ENCODE assay signal across 13 cellular contexts in genomic region chr14:90487031-90487430, GRCh38.
A peak's percentile ranks its signal among the peaks of the same experiment; 100 is the strongest.
DNase-seq lines count a peak whose midpoint lies in the region; ATAC-seq and TF ChIP-seq lines count a peak whose summit lies in the region.
"Had no signal": no experiment of that assay in that cellular context is flagged by ENCODE, and none has a peak within 500 bp of the region (broad histone marks: within the 10 kb centered on the region; RNA-seq: fewer than 3 reads in every experiment).

No MANE protein-coding gene starts in this region.

- TF ChIP-seq POLR2A in right lobe of liver (IDR thresholded peaks at IDR 0.05) = no peak

- H3K4me3 ChIP-seq in right lobe of liver = no peak overlapping the region
- no peak overlapping the region for H3K4me3 ChIP-seq in CD8-positive, alpha-beta T cell (ENCODE audit: low read depth, low read length)
- H3K4me3 ChIP-seq: GM23248 had no signal

- no peaks in the 10 kb centered on the region for H3K27me3 ChIP-seq in right lobe of liver
- no peaks in the 10 kb centered on the region for H3K27me3 ChIP-seq in CD8-positive, alpha-beta T cell (ENCODE audit: insufficient read depth, low read length)

- no peaks in the 10 kb centered on the region for H3K9me3 Mint-ChIP-seq in CD8-positive, alpha-beta T cell
- peaks cover 0 to 3% (median 0%) of the 10 kb centered on the region in 7 donors for H3K9me3 Mint-ChIP-seq in CD14-positive monocyte

- POLR2A ChIA-PET in CD8-positive, alpha-beta T cell (lab: Charles Lee) = no interaction called here

- no peaks in the 10 kb centered on the region for H3K36me3 Mint-ChIP-seq in CD8-positive, alpha-beta T cell
- no peaks in the 10 kb centered on the region for H3K36me3 Mint-ChIP-seq in CD14-positive monocyte

- H3K27ac ChIP-seq in right lobe of liver = no peak overlapping the region
- no peak overlapping the region for H3K27ac ChIP-seq in CD8-positive, alpha-beta T cell (ENCODE audit: low read depth, low read length)
- H3K27ac ChIP-seq: GM23248 had no signal

- 22% methylated on average over 3 of the region's 4 CpGs for WGBS in right lobe of liver (ENCODE audit: insufficient coverage, low coverage, low lambda C conversion rate, missing lambda C conversion rate)

- DNase-seq in D341Med (ENCODE audit: low spot score) (peak; percentile 74), NCI-H146 treated with DMSO at 0.1 percent for 48 hours (lab: John Stamatoyannopoulos, UW; ENCODE audit: unreplicated experiment) (peak; percentile 87), SK-N-DZ (ENCODE audit: low spot score) (peak; percentile 47), right lobe of liver (peak in 1 of 3 donors; percentile 44), CD14-positive monocyte (ENCODE audit: low spot score) (no peak), hippocampal formation (lab: John Stamatoyannopoulos, UW) (no peak)
- DNase-seq in CD8-positive, alpha-beta T cell = no peak
- DNase-seq: Calu3; GM23248; NK-92 treated with Interleukin-12 subunit alpha and Interleukin-12 subunit beta, amount 100 ng/mL, for 24 hours; stimulated activated CD8-positive, alpha-beta memory T cell treated with anti-CD3 and anti-CD28 coated beads, Interleukin-4, amount 100 ng/mL, for 48 hours had no signal

- CTCF ChIA-PET in CD8-positive, alpha-beta T cell (lab: Charles Lee) = no interaction called here

- no peak overlapping the region for H3K4me3 Mint-ChIP-seq in CD8-positive, alpha-beta T cell
- H3K4me3 Mint-ChIP-seq in CD14-positive monocyte = no peak overlapping the region

- peaks cover 16% of the 10 kb centered on the region for H3K4me1 Mint-ChIP-seq in CD8-positive, alpha-beta T cell (ENCODE audit: low read depth)
- H3K4me1 Mint-ChIP-seq in CD14-positive monocyte = peaks cover 9% of the 10 kb centered on the region

- no peaks in the 10 kb centered on the region for H3K9me3 ChIP-seq in right lobe of liver
- H3K9me3 ChIP-seq in CD8-positive, alpha-beta T cell (ENCODE audit: low read length) = no peaks in the 10 kb centered on the region

- H3K36me3 ChIP-seq in right lobe of liver = no peaks in the 10 kb centered on the region
- no peaks in the 10 kb centered on the region for H3K36me3 ChIP-seq in CD8-positive, alpha-beta T cell (ENCODE audit: insufficient read depth, low read length)

- intact Hi-C loops in right lobe of liver (cut with DNase I) (no loop called here), CD14-positive monocyte (cut with micrococcal nuclease) (no loop called here)
- intact Hi-C loops in CD8-positive, alpha-beta T cell (cut with DNase I, micrococcal nuclease) = no loop called here

- no peaks in the 10 kb centered on the region for H3K27me3 Mint-ChIP-seq in CD8-positive, alpha-beta T cell (ENCODE audit: low read depth)
- H3K27me3 Mint-ChIP-seq in CD14-positive monocyte (ENCODE audit: low read depth in 3 of 3) = peaks cover 2 to 8% (median 6%) of the 10 kb centered on the region in 3 donors

- H3K4me1 ChIP-seq in right lobe of liver = no peaks in the 10 kb centered on the region
- H3K4me1 ChIP-seq in CD8-positive, alpha-beta T cell (ENCODE audit: insufficient read depth, low read length) = peaks cover 14% of the 10 kb centered on the region

- H3K27ac Mint-ChIP-seq in CD8-positive, alpha-beta T cell = no peak overlapping the region
- H3K27ac Mint-ChIP-seq in CD14-positive monocyte = no peak overlapping the region

- ATAC-seq in right lobe of liver (peak; percentile 30 to 52 (median 48)), HG03354 (IDR thresholded peaks at IDR 0.05; ENCODE audit: poor library complexity, severe bottlenecking, unreplicated experiment) (no peak)
- ATAC-seq in CD8-positive, alpha-beta T cell = no peak
- ATAC-seq: activated CD4-positive, CD25-positive, alpha-beta regulatory T cell treated with anti-CD3 and anti-CD28 coated beads, Interleukin-2, amount 50 U/mL, for 24 hours had no signal

- TF ChIP-seq CTCF in right lobe of liver (IDR thresholded peaks at IDR 0.05) (no peak), CD14-positive monocyte (IDR thresholded peaks at IDR 0.05) (no peak)
- no peak for TF ChIP-seq CTCF in CD8-positive, alpha-beta T cell (IDR thresholded peaks at IDR 0.05)

Comparison
In these comparisons a context has a peak if more than half of its experiments do, and no peak if none do; other contexts are left out.
1. DNase-seq: peak in D341Med (single experiment), NCI-H146 treated with DMSO at 0.1 percent for 48 hours (single experiment) and SK-N-DZ (single experiment); none in CD8-positive, alpha-beta T cell (0 of 7), CD14-positive monocyte (single experiment) and hippocampal formation (0 of 2).
2. ATAC-seq: peak in right lobe of liver (4 of 4); none in CD8-positive, alpha-beta T cell (single experiment) and HG03354 (single experiment).